Comparison of ENCODE assay signal across 2 cellular contexts in genomic region chr15:41946970-41947369, GRCh38.
TF ChIP-seq lines count a peak whose summit lies in the region.

No MANE protein-coding gene starts in this region.

TF ChIP-seq in IMR-90, 13 proteins besides CTCF, POLR2A, EP300 and RAD21:
- no peak for TF ChIP-seq MAFK (IDR thresholded peaks at IDR 0.05; ENCODE audit: low read depth, low read length)
- TF ChIP-seq CEBPB (IDR thresholded peaks at IDR 0.05; ENCODE audit: low read depth, low read length), result no peak
- no peak for TF ChIP-seq MXI1 (IDR thresholded peaks at IDR 0.05; ENCODE audit: borderline replicate concordance, low read depth, low read length)
- no peak for TF ChIP-seq NFE2L2 (IDR thresholded peaks at IDR 0.05; ENCODE audit: low read depth, low read length)
- no peak for TF ChIP-seq RFX5 (IDR thresholded peaks at IDR 0.05; ENCODE audit: low read depth, low read length)
- TF ChIP-seq RCOR1 (IDR thresholded peaks at IDR 0.05; ENCODE audit: insufficient replicate concordance, low read length), result no peak
- no peak for TF ChIP-seq SMC3 (IDR thresholded peaks at IDR 0.05; ENCODE audit: low read depth, low read length)
- no peak for TF ChIP-seq CHD1 (IDR thresholded peaks at IDR 0.05; ENCODE audit: low read depth, low read length)
- TF ChIP-seq BHLHE40 (IDR thresholded peaks at IDR 0.05; ENCODE audit: low read depth, low read length), result no peak
- no peak for TF ChIP-seq MAZ (IDR thresholded peaks at IDR 0.05; ENCODE audit: borderline replicate concordance, low read depth, low read length)

TF ChIP-seq in H1, 55 proteins besides CTCF, POLR2A, EP300 and RAD21:
- TF ChIP-seq GTF2F1 (IDR thresholded peaks at IDR 0.05; ENCODE audit: borderline replicate concordance, low read depth, low read length) (no peak), CHD2 (IDR thresholded peaks at IDR 0.05; ENCODE audit: low read length) (no peak), TCF12 (IDR thresholded peaks at IDR 0.05; ENCODE audit: low read depth, low read length) (no peak)
TF ChIP-seq in H1: peak in this region for 0.
